Comparison of ENCODE assay signal across 26 cellular contexts in genomic region chr15:59278120-59278519, GRCh38.
DNase-seq lines count a peak whose midpoint lies in the region; ATAC-seq, FAIRE-seq and TF ChIP-seq lines count a peak whose summit lies in the region.
"Had no signal": no experiment of that assay in that cellular context is flagged by ENCODE, and none has a peak within 500 bp of the region (broad histone marks: within the 10 kb centered on the region; RNA-seq: fewer than 3 reads in every experiment).

No MANE protein-coding gene starts in this region.

- no peak for FAIRE-seq in HepG2 (lab: Jason Lieb, UNC)
- FAIRE-seq: GM19239, K562 had no signal

- H3K4me2 ChIP-seq in HepG2 (ENCODE audit: low read depth, low read length) = peak overlapping the region; percentile 6

- H3K27me3 ChIP-seq in HepG2 (ENCODE audit: control insufficient read depth in 1 of 2, insufficient read depth in 2 of 2, low read length in 2 of 2) (no peaks in the 10 kb centered on the region), right lobe of liver (no peaks in the 10 kb centered on the region), dorsolateral prefrontal cortex (no peaks in the 10 kb centered on the region), layer of hippocampus (ENCODE audit: control insufficient read depth, insufficient read depth, low read length) (no peaks in the 10 kb centered on the region), transverse colon (no peaks in the 10 kb centered on the region)
- H3K27me3 ChIP-seq: esophagus squamous epithelium, left lung, MG63, tibial nerve had no signal

- no peak for ATAC-seq in HepG2
- no peak for ATAC-seq in right lobe of liver
- ATAC-seq in activated CD4-positive, CD25-positive, alpha-beta regulatory T cell treated with anti-CD3 and anti-CD28 coated beads, Interleukin-2, amount 50 U/mL, for 24 hours = no peak
- no peak for ATAC-seq in HG02938 (IDR thresholded peaks at IDR 0.05; ENCODE audit: unreplicated experiment)
- ATAC-seq in HG02759 (IDR thresholded peaks at IDR 0.05; ENCODE audit: unreplicated experiment) = no peak
- ATAC-seq: activated CD8-positive, alpha-beta T cell treated with anti-CD3 and anti-CD28 coated beads for 36 hours; K562; left lung; natural killer cell treated with Interleukin-12 subunit alpha and Interleukin-12 subunit beta and Interleukin-15 and Interleukin-18, amount 100 ng/mL, for 72 hours had no signal

- H3K9me3 ChIP-seq in HepG2 (ENCODE audit: low read length) (no peaks in the 10 kb centered on the region), right lobe of liver (no peaks in the 10 kb centered on the region), transverse colon (no peaks in the 10 kb centered on the region)
- H3K9me3 ChIP-seq: esophagus squamous epithelium, left lung, MG63, tibial nerve had no signal

- H3K4me1 ChIP-seq in HepG2 (ENCODE audit: insufficient read depth, low read length) = peaks cover 97% of the 10 kb centered on the region
- H3K4me1 ChIP-seq in right lobe of liver = peaks cover 0 to 22% (median 0%) of the 10 kb centered on the region in 4 donors
- H3K4me1 ChIP-seq in transverse colon = peaks cover 6 to 85% (median 57%) of the 10 kb centered on the region in 4 donors

- H3K79me2 ChIP-seq in HepG2 (ENCODE audit: insufficient read depth, low read length) = peaks cover 4% of the 10 kb centered on the region

- no peak overlapping the region for H2AFZ ChIP-seq in HepG2 (ENCODE audit: low read length)

- TF ChIP-seq POLR2A in HepG2 (IDR thresholded peaks at IDR 0.05; ENCODE audit: insufficient read depth in 1 of 2, low read depth in 2 of 2, low read length in 2 of 2) (no peak), right lobe of liver (IDR thresholded peaks at IDR 0.05) (no peak), transverse colon (IDR thresholded peaks at IDR 0.05) (no peak)

- H3K4me3 ChIP-seq in HepG2 (replicated peaks in 1 of 3; ENCODE audit: insufficient read depth in 1 of 3, low read depth in 2 of 3, low read length in 3 of 3) (peak overlapping the region in 1 of 3 experiments; percentile 8; a peak in 1 of 6 replicates), right lobe of liver (no peak overlapping the region), dorsolateral prefrontal cortex (peak overlapping the region in 2 of 59 donors; percentile 8 to 19), transverse colon (no peak overlapping the region)
- H3K4me3 ChIP-seq: esophagus squamous epithelium, K562, left lung, MG63, skin epidermis, tibial nerve had no signal

- no peaks in the 10 kb centered on the region for H4K20me1 ChIP-seq in HepG2 (ENCODE audit: insufficient read depth, low read length)

- CTCF ChIA-PET in HepG2 (lab: Yijun Ruan, JAX; ENCODE audit: low intra/inter-chr PET ratio, low total read pairs) = no interaction called here

- intact Hi-C loops in HepG2 (cut with micrococcal nuclease; ENCODE audit: unreplicated experiment) (loop anchor here (10.0 kb wide), 1 partner anchor 47 kb away; no protein-coding TSS in a partner anchor), right lobe of liver (cut with DNase I) (no loop called here), dorsolateral prefrontal cortex (cut with DNase I) (no loop called here), transverse colon (cut with DNase I; ENCODE audit: low total_unique reads) (no loop called here)

- in situ Hi-C loops in HepG2 (cut with HindIII; ENCODE audit: extremely low pct_ligation_motif_present, low pct_unique_long_range_greater_than_20kb) = no loop called here
- in situ Hi-C loops in transverse colon (cut with MboI; ENCODE audit: low pct_ligation_motif_present in 1 of 4, low pct_unique_long_range_greater_than_20kb in 1 of 4, low sequenced_read_pairs in 3 of 4) = no loop called here

- no peaks in the 10 kb centered on the region for H3K36me3 ChIP-seq in HepG2 (replicated peaks in 1 of 2; ENCODE audit: control insufficient read depth in 1 of 2, insufficient read depth in 2 of 2, low read length in 2 of 2)
- H3K36me3 ChIP-seq in right lobe of liver = no peaks in the 10 kb centered on the region
- H3K36me3 ChIP-seq in transverse colon = no peaks in the 10 kb centered on the region
- H3K36me3 ChIP-seq: esophagus squamous epithelium, left lung, MG63, tibial nerve had no signal

- no TSS peak for BruUV-seq in HepG2 (replicated peaks; lab: Mats Ljungman, UMichigan)

- POLR2A ChIA-PET in HepG2 (lab: Yijun Ruan, JAX) = interaction anchor here (1.0 to 1.9 kb wide), 2 partner anchors 14 to 95 kb away, joined by 4 to 6 read pairs; partner anchors contain the start of gene MYO1E

- H3K27ac ChIP-seq in HepG2 (ENCODE audit: extremely low read length, insufficient read depth, low read length) = peak overlapping the region; percentile 79
- H3K27ac ChIP-seq in right lobe of liver = no peak overlapping the region
- H3K27ac ChIP-seq in dorsolateral prefrontal cortex = peak overlapping the region in 58 of 59 donors; percentile 15 to 96 (median 84)
- peak overlapping the region; percentile 82 for H3K27ac ChIP-seq in layer of hippocampus (ENCODE audit: low read depth, low read length)
- peak overlapping the region; percentile 78 to 86 (median 82) for H3K27ac ChIP-seq in transverse colon
- H3K27ac ChIP-seq: esophagus squamous epithelium, left lung, skin epidermis had no signal

- H3K9ac ChIP-seq in HepG2 (ENCODE audit: insufficient read depth, low read depth, low read length) = no peak overlapping the region

- TF ChIP-seq CTCF in HepG2 (CRISPR knock-in tag; IDR thresholded peaks at IDR 0.05) = no peak
- TF ChIP-seq CTCF in right lobe of liver (IDR thresholded peaks at IDR 0.05) = no peak
- TF ChIP-seq CTCF in dorsolateral prefrontal cortex (IDR thresholded peaks at IDR 0.05 in 54 of 56, conservative IDR thresholded peaks at IDR 0.05 in 2 of 56; ENCODE audit: low read depth in 1 of 56, partially characterized antibody in 56 of 56) = no peak
- no peak for TF ChIP-seq CTCF in transverse colon (IDR thresholded peaks at IDR 0.05)

- 68% methylated on average over 3 of the region's 3 CpGs for WGBS in HepG2 (ENCODE audit: low lambda C conversion rate)
- 95% methylated on average over 3 of the region's 3 CpGs for WGBS in right lobe of liver (ENCODE audit: insufficient coverage, low coverage, low lambda C conversion rate, missing lambda C conversion rate)
- 66 to 71% methylated on average over 3 of the region's 3 CpGs for WGBS in transverse colon (ENCODE audit: low coverage in 1 of 2), 2 donors

- no peak for TF ChIP-seq EP300 in HepG2 (IDR thresholded peaks at IDR 0.05; ENCODE audit: low read depth in 2 of 2, low read length in 2 of 2)
- no peak for TF ChIP-seq EP300 in HepG2 (CRISPR knock-in tag; IDR thresholded peaks at IDR 0.05; ENCODE audit: borderline replicate concordance)
- no peak for TF ChIP-seq EP300 in transverse colon (IDR thresholded peaks at IDR 0.05; ENCODE audit: low read depth)

- no peak for TF ChIP-seq RAD21 in HepG2 (CRISPR knock-in tag; IDR thresholded peaks at IDR 0.05)

- peak; percentile 74 for DNase-seq in HepG2 (ENCODE audit: low spot score)
- no peak for DNase-seq in right lobe of liver
- DNase-seq in dorsolateral prefrontal cortex = peak in 1 of 10 donors; percentile 31
- no peak for DNase-seq in transverse colon
- DNase-seq: activated CD4-positive, alpha-beta T cell treated with anti-CD3 and anti-CD28 coated beads for 1 hour; activated CD8-positive, alpha-beta T cell treated with anti-CD3 and anti-CD28 coated beads for 36 hours; activated gamma-delta T cell; activated naive CD8-positive, alpha-beta T cell treated with anti-CD3 and anti-CD28 coated beads, Interleukin-2, amount 10 ng/mL, durations not matched to agents 7 days and 5 days; effector memory CD4-positive, alpha-beta T cell; esophagus squamous epithelium; GDM1; H7; left lung; MG63; NCI-H2081 treated with DMSO at 0.1 percent for 48 hours; NCI-H774; T-helper 2 cell had no signal

TF ChIP-seq in HepG2, 621 proteins besides CTCF, POLR2A, EP300 and RAD21 (continues in another document):
- TF ChIP-seq SOX5 (CRISPR knock-in tag; IDR thresholded peaks at IDR 0.05; ENCODE audit: borderline replicate concordance) = peak; percentile 75; the same call in 1 of the 2 replicates
- TF ChIP-seq YEATS2 (CRISPR knock-in tag; IDR thresholded peaks at IDR 0.05; ENCODE audit: borderline replicate concordance) = no peak
- peak; percentile 10; the same call in 1 of the 2 replicates for TF ChIP-seq CHD4 (IDR thresholded peaks at IDR 0.05; ENCODE audit: borderline replicate concordance, low read length)
- no peak for TF ChIP-seq BRF2 (CRISPR knock-in tag; IDR thresholded peaks at IDR 0.05)
- 0 out of 2 replicates have a peak, but pooled peaks have one; percentile 40 for TF ChIP-seq SOX13 (IDR thresholded peaks at IDR 0.05)
- peak in 1 of 2 experiments; percentile 87; a peak in 2 of 4 replicates for TF ChIP-seq SOX13 (CRISPR knock-in tag; conservative IDR thresholded peaks at IDR 0.05 in 1 of 2, IDR thresholded peaks at IDR 0.05 in 1 of 2)

Comparison
In these comparisons a context has a peak if more than half of its experiments do, and no peak if none do; other contexts are left out.
1. H3K27ac ChIP-seq: peak in HepG2 (single experiment), dorsolateral prefrontal cortex (58 of 59), layer of hippocampus (single experiment) and transverse colon (4 of 4); none in right lobe of liver (0 of 3).